ENCODE assay signal across 21 cellular contexts in genomic region chr7:80488406-80488805, GRCh38. TPM values are rescaled to one million over a fixed set of nuclear protein-coding genes. Genes with fewer than 3 reads are reported as not detected.
"Had no signal": no experiment of that assay in that cellular context is flagged by ENCODE, and none has a peak within 500 bp of the region (broad histone marks: within the 10 kb centered on the region; RNA-seq: fewer than 3 reads in every experiment).

No MANE protein-coding gene starts in this region.

- H3K9me3 ChIP-seq: adrenal gland, heart left ventricle, pancreas, tibial artery had no signal

- ATAC-seq: activated T-helper 17 cell treated with anti-CD3 and anti-CD28 coated beads, Interleukin-2, amount 50 U/mL, for 72 hours; effector memory CD8-positive, alpha-beta T cell; left ventricle myocardium superior; pancreas had no signal

- H3K9me3 Mint-ChIP-seq: activated B cell treated with CpG ODN at 0.5 μM for 24 hours; activated CD4-positive, alpha-beta T cell treated with anti-CD3 and anti-CD28 coated beads, Interleukin-2, amount 10 ng/mL, durations not matched to agents 24 days and 14 days; activated naive CD4-positive, alpha-beta T cell treated with anti-CD3 and anti-CD28 coated beads, Interleukin-2, amount 10 ng/mL, durations not matched to agents 7 days and 5 days had no signal

- H3K4me3 ChIP-seq: adrenal gland, heart left ventricle, pancreas, skin epidermis, tibial artery had no signal

- H3K27me3 ChIP-seq: adrenal gland, heart left ventricle, pancreas, tibial artery had no signal

- H3K27me3 Mint-ChIP-seq: activated B cell treated with CpG ODN at 0.5 μM for 24 hours; activated CD4-positive, alpha-beta T cell treated with anti-CD3 and anti-CD28 coated beads, Interleukin-2, amount 10 ng/mL, durations not matched to agents 24 days and 14 days; activated naive CD4-positive, alpha-beta T cell treated with anti-CD3 and anti-CD28 coated beads, Interleukin-2, amount 10 ng/mL, durations not matched to agents 7 days and 5 days; activated T-helper 17 cell treated with anti-CD3 and anti-CD28 coated beads, Interleukin-2, amount 50 U/mL, for 72 hours; dendritic cell treated with granulocyte-macrophage colony-stimulating factor and Interleukin-4, amounts not matched to agents 40 ng/mL and 50 ng/mL, for 4 days; effector memory CD8-positive, alpha-beta T cell had no signal

- H3K36me3 ChIP-seq: adrenal gland, heart left ventricle, pancreas, tibial artery had no signal

- H3K27ac Mint-ChIP-seq: activated B cell treated with CpG ODN at 0.5 μM for 24 hours; activated CD4-positive, alpha-beta T cell treated with anti-CD3 and anti-CD28 coated beads, Interleukin-2, amount 10 ng/mL, durations not matched to agents 24 days and 14 days; activated naive CD4-positive, alpha-beta T cell treated with anti-CD3 and anti-CD28 coated beads, Interleukin-2, amount 10 ng/mL, durations not matched to agents 7 days and 5 days; activated T-helper 17 cell treated with anti-CD3 and anti-CD28 coated beads, Interleukin-2, amount 50 U/mL, for 72 hours; dendritic cell treated with granulocyte-macrophage colony-stimulating factor and Interleukin-4, amounts not matched to agents 40 ng/mL and 50 ng/mL, for 4 days; effector memory CD8-positive, alpha-beta T cell had no signal

- H3K4me3 Mint-ChIP-seq: activated B cell treated with CpG ODN at 0.5 μM for 24 hours; activated CD4-positive, alpha-beta T cell treated with anti-CD3 and anti-CD28 coated beads, Interleukin-2, amount 10 ng/mL, durations not matched to agents 24 days and 14 days; activated naive CD4-positive, alpha-beta T cell treated with anti-CD3 and anti-CD28 coated beads, Interleukin-2, amount 10 ng/mL, durations not matched to agents 7 days and 5 days; activated T-helper 17 cell treated with anti-CD3 and anti-CD28 coated beads, Interleukin-2, amount 50 U/mL, for 72 hours; dendritic cell treated with granulocyte-macrophage colony-stimulating factor and Interleukin-4, amounts not matched to agents 40 ng/mL and 50 ng/mL, for 4 days; effector memory CD8-positive, alpha-beta T cell had no signal

- DNase-seq: activated B cell treated with CpG ODN at 0.5 μM for 24 hours; activated CD4-positive, alpha-beta T cell treated with anti-CD3 and anti-CD28 coated beads, Interleukin-2, amount 10 ng/mL, durations not matched to agents 24 days and 14 days; activated naive CD4-positive, alpha-beta T cell treated with anti-CD3 and anti-CD28 coated beads, Interleukin-2, amount 10 ng/mL, durations not matched to agents 7 days and 5 days; activated T-cell treated with anti-CD3 and anti-CD28 coated beads for 4 hours; adrenal gland; effector memory CD8-positive, alpha-beta T cell; heart left ventricle; left ventricle myocardium superior; pancreas; tibial artery had no signal

- H3K27ac ChIP-seq: adrenal gland, pancreas, skin epidermis, tibial artery had no signal

- H3K4me1 ChIP-seq: adrenal gland, pancreas, tibial artery had no signal

- H3K36me3 Mint-ChIP-seq: activated naive CD4-positive, alpha-beta T cell treated with anti-CD3 and anti-CD28 coated beads, Interleukin-2, amount 10 ng/mL, durations not matched to agents 7 days and 5 days had no signal

- H3K4me1 Mint-ChIP-seq: activated B cell treated with CpG ODN at 0.5 μM for 24 hours; activated CD4-positive, alpha-beta T cell treated with anti-CD3 and anti-CD28 coated beads, Interleukin-2, amount 10 ng/mL, durations not matched to agents 24 days and 14 days; activated naive CD4-positive, alpha-beta T cell treated with anti-CD3 and anti-CD28 coated beads, Interleukin-2, amount 10 ng/mL, durations not matched to agents 7 days and 5 days; activated T-helper 17 cell treated with anti-CD3 and anti-CD28 coated beads, Interleukin-2, amount 50 U/mL, for 72 hours had no signal

RNA-seq across cellular contexts. Expression of gene GNAT3, which starts 23.5 kb away (rescaled TPM):
- total RNA-seq: activated B cell treated with CpG ODN at 0.5 μM for 24 hours; activated CD4-positive, alpha-beta T cell treated with anti-CD3 and anti-CD28 coated beads, Interleukin-2, amount 10 ng/mL, durations not matched to agents 24 days and 14 days; activated CD8-positive, alpha-beta memory T cell treated with anti-CD3 and anti-CD28 coated beads for 36 hours; activated T-helper 17 cell treated with anti-CD3 and anti-CD28 coated beads, Interleukin-2, amount 50 U/mL, for 72 hours; adrenal gland; frontal cortex; heart left ventricle; left ventricle myocardium superior; mesenteric fat pad; renal cortical epithelial cell; T-helper 1 cell treated with Interleukin-12 subunit alpha and Interleukin-12 subunit beta and Interleukin-4 antibody, amounts not matched to agents 30 ng/mL and 1 ng/mL, for 36 hours had no signal
- polyA plus RNA-seq: adrenal gland, esophagus, heart left ventricle, keratinocyte, neural cell, pancreas had no signal
